ENCODE assay signal across 8 cellular contexts in genomic region chr16:75462804-75463203, GRCh38. TPM values are rescaled to one million over a fixed set of nuclear protein-coding genes. Genes with fewer than 3 reads are reported as not detected.
DNase-seq lines count a peak whose midpoint lies in the region; ATAC-seq and TF ChIP-seq lines count a peak whose summit lies in the region.

No MANE protein-coding gene starts in this region.

- peaks cover 13 to 36% of the 10 kb centered on the region in 2 donors for H3K4me1 ChIP-seq in mucosa of rectum (ENCODE audit: control insufficient read depth in 2 of 2, insufficient read depth in 2 of 2, low read length in 2 of 2)

- peaks cover 45% of the 10 kb centered on the region for H3K4me1 Mint-ChIP-seq in activated T-helper 1 cell treated with anti-CD3 and anti-CD28 coated beads, Interleukin-12 subunit alpha, Interleukin-12 subunit beta, Interleukin-2, Interleukin-4 antibody, amounts not matched to agents 30 ng/mL and 10 ng/mL and 1 ng/mL, durations not matched to agents 14 hours and 24 hours and 36 hours (ENCODE audit: low read depth)

- H3K4me3 Mint-ChIP-seq in activated T-helper 1 cell treated with anti-CD3 and anti-CD28 coated beads, Interleukin-12 subunit alpha, Interleukin-12 subunit beta, Interleukin-2, Interleukin-4 antibody, amounts not matched to agents 30 ng/mL and 10 ng/mL and 1 ng/mL, durations not matched to agents 14 hours and 24 hours and 36 hours, result peak overlapping the region; percentile 94

- no peaks in the 10 kb centered on the region for H3K9me3 ChIP-seq in mucosa of rectum (ENCODE audit: control insufficient read depth in 2 of 2, low read length in 2 of 2)

- intact Hi-C loops in activated T-helper 1 cell treated with anti-CD3 and anti-CD28 coated beads, Interleukin-12 subunit alpha, Interleukin-12 subunit beta, Interleukin-2, Interleukin-4 antibody, amounts not matched to agents 30 ng/mL and 10 ng/mL and 1 ng/mL, durations not matched to agents 14 hours and 24 hours and 36 hours (cut with micrococcal nuclease), result loop anchor here (1.0 to 10.0 kb wide), 4 partner anchors 13 to 1842 kb away; partner anchors contain the start of genes PSMD7 and RFWD3

- peaks cover 7% of the 10 kb centered on the region for H3K27me3 Mint-ChIP-seq in activated T-helper 1 cell treated with anti-CD3 and anti-CD28 coated beads, Interleukin-12 subunit alpha, Interleukin-12 subunit beta, Interleukin-2, Interleukin-4 antibody, amounts not matched to agents 30 ng/mL and 10 ng/mL and 1 ng/mL, durations not matched to agents 14 hours and 24 hours and 36 hours (ENCODE audit: insufficient read depth)

- peaks cover 2% of the 10 kb centered on the region for H3K36me3 ChIP-seq in GM06990 (ENCODE audit: control insufficient read depth, insufficient read depth, low read length)
- H3K36me3 ChIP-seq in mucosa of rectum (ENCODE audit: control insufficient read depth in 2 of 2, insufficient read depth in 2 of 2, low read length in 2 of 2), result no peaks in the 10 kb centered on the region

- H3K27ac Mint-ChIP-seq in activated T-helper 1 cell treated with anti-CD3 and anti-CD28 coated beads, Interleukin-12 subunit alpha, Interleukin-12 subunit beta, Interleukin-2, Interleukin-4 antibody, amounts not matched to agents 30 ng/mL and 10 ng/mL and 1 ng/mL, durations not matched to agents 14 hours and 24 hours and 36 hours, result peak overlapping the region; percentile 95

- H3K4me3 ChIP-seq in GM06990 (replicated peaks; ENCODE audit: low read depth, low read length), result peak overlapping the region; percentile 89
- H3K4me3 ChIP-seq in mucosa of rectum (ENCODE audit: low read length in 2 of 2), result peak overlapping the region; percentile 25 to 82

- no peak for DNase-seq in GM06990 (ENCODE audit: extremely low read depth, insufficient read length)
- no peak for DNase-seq in activated T-helper 1 cell treated with anti-CD3 and anti-CD28 coated beads, Interleukin-12 subunit alpha, Interleukin-12 subunit beta, Interleukin-2, Interleukin-4 antibody, amounts not matched to agents 30 ng/mL and 10 ng/mL and 1 ng/mL, durations not matched to agents 14 hours and 24 hours and 36 hours (ENCODE audit: low spot score)
- no peak for DNase-seq in DMS53 treated with DMSO at 0.1 percent for 48 hours (lab: John Stamatoyannopoulos, UW; ENCODE audit: unreplicated experiment)
- DNase-seq in GF-D8 (lab: John Stamatoyannopoulos, UW), result no peak
- DNase-seq in SKM-1 treated with dmso at 0.1 percent for 144 hours (lab: John Stamatoyannopoulos, UW; ENCODE audit: unreplicated experiment), result no peak

- peak overlapping the region; percentile 47 to 49 for H3K9ac ChIP-seq in mucosa of rectum (ENCODE audit: low read depth in 1 of 2, low read length in 2 of 2)

- peak overlapping the region in 1 of 2 donors; percentile 98 for H3K27ac ChIP-seq in mucosa of rectum (ENCODE audit: low read depth in 2 of 2, low read length in 2 of 2)

- no peaks in the 10 kb centered on the region for H3K9me3 Mint-ChIP-seq in activated T-helper 1 cell treated with anti-CD3 and anti-CD28 coated beads, Interleukin-12 subunit alpha, Interleukin-12 subunit beta, Interleukin-2, Interleukin-4 antibody, amounts not matched to agents 30 ng/mL and 10 ng/mL and 1 ng/mL, durations not matched to agents 14 hours and 24 hours and 36 hours

- peaks cover 14% of the 10 kb centered on the region for H3K36me3 Mint-ChIP-seq in activated T-helper 1 cell treated with anti-CD3 and anti-CD28 coated beads, Interleukin-12 subunit alpha, Interleukin-12 subunit beta, Interleukin-2, Interleukin-4 antibody, amounts not matched to agents 30 ng/mL and 10 ng/mL and 1 ng/mL, durations not matched to agents 14 hours and 24 hours and 36 hours (ENCODE audit: low read depth)

- H3K27me3 ChIP-seq in GM06990 (replicated peaks; ENCODE audit: control insufficient read depth, insufficient read depth, low read length) (no peaks in the 10 kb centered on the region), mucosa of rectum (ENCODE audit: control insufficient read depth in 2 of 2, insufficient read depth in 2 of 2, low read length in 2 of 2) (no peaks in the 10 kb centered on the region)

- TF ChIP-seq CTCF in GM06990 (IDR thresholded peaks at IDR 0.05; ENCODE audit: insufficient read depth, low read length, poor library complexity, severe bottlenecking), result no peak

- ATAC-seq in HG02610 (IDR thresholded peaks at IDR 0.05; ENCODE audit: unreplicated experiment) (peak; percentile 30), GM19324 (IDR thresholded peaks at IDR 0.05; ENCODE audit: low FRiP score, unreplicated experiment) (no peak)

RNA-seq across cellular contexts. Expression of gene TMEM170A, which starts 1.7 kb away (rescaled TPM):
- total RNA-seq in activated T-helper 1 cell treated with anti-CD3 and anti-CD28 coated beads, Interleukin-12 subunit alpha, Interleukin-12 subunit beta, Interleukin-2, Interleukin-4 antibody, amounts not matched to agents 30 ng/mL and 10 ng/mL and 1 ng/mL, durations not matched to agents 14 hours and 24 hours and 36 hours, result 42.1 and 42.7 TPM in 2 replicates

RNA-seq across cellular contexts. Expression of gene CFDP1, which starts 29.5 kb away (rescaled TPM):
- total RNA-seq in activated T-helper 1 cell treated with anti-CD3 and anti-CD28 coated beads, Interleukin-12 subunit alpha, Interleukin-12 subunit beta, Interleukin-2, Interleukin-4 antibody, amounts not matched to agents 30 ng/mL and 10 ng/mL and 1 ng/mL, durations not matched to agents 14 hours and 24 hours and 36 hours, result 35.4 TPM in 2 replicates

RNA-seq across cellular contexts. Expression of gene CHST6, which starts 32.4 kb away (rescaled TPM):
- not detected in 2 replicates for total RNA-seq in activated T-helper 1 cell treated with anti-CD3 and anti-CD28 coated beads, Interleukin-12 subunit alpha, Interleukin-12 subunit beta, Interleukin-2, Interleukin-4 antibody, amounts not matched to agents 30 ng/mL and 10 ng/mL and 1 ng/mL, durations not matched to agents 14 hours and 24 hours and 36 hours
